ENCODE assay signal across 8 cellular contexts in the genomic region with DNA sequence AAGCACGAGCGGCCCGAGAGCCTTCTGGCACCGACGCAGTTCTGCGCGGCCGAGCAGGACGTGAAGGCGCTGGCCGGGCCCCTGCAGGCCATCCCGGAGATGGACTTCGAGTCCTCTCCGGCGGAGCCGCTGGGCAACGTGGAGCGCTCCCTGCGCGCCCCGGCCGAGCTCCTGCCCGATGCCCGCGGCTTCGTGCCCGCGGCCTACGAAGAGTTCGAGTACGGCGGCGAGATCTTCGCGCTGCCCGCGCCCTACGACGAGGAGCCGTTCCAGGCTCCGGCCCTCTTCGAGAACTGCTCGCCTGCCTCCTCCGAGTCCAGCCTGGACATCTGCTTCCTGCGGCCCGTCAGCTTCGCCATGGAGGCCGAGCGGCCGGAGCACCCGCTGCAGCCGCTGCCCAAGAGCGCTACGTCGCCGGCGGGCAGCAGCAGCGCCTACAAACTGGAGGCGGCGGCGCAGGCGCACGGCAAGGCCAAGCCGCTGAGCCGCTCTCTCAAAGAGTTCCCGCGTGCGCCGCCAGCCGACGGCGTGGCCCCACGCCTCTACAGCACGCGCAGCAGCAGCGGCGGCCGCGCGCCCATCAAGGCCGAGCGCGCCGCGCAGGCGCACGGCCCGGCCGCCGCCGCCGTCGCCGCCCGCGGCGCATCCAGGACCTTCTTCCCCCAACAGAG.
DNase-seq lines count a peak whose midpoint lies in the region; ATAC-seq lines count a peak whose summit lies in the region.

No MANE protein-coding gene starts in this region.

- CTCF ChIA-PET in CD4-positive, alpha-beta memory T cell (lab: Charles Lee; ENCODE audit: partially characterized antibody), result interaction anchor here (1.1 to 2.6 kb wide), 5 partner anchors 10 to 22 kb away, joined by 3 to 14 read pairs (median 3); no protein-coding TSS in a partner anchor

- H3K4me3 ChIP-seq in CD4-positive, alpha-beta memory T cell (ENCODE audit: low read length in 2 of 2), result peak overlapping the region in 1 of 2 donors; percentile 17

- H3K27me3 ChIP-seq in CD4-positive, alpha-beta memory T cell (ENCODE audit: insufficient read depth, low read length), result peaks cover 3% of the 10 kb centered on the region

- no peaks in the 10 kb centered on the region for H3K9me3 ChIP-seq in CD4-positive, alpha-beta memory T cell (ENCODE audit: control insufficient read depth in 1 of 2, low read length in 2 of 2)

- no peaks in the 10 kb centered on the region for H3K36me3 Mint-ChIP-seq in CD4-positive, alpha-beta memory T cell
- no peaks in the 10 kb centered on the region for H3K36me3 Mint-ChIP-seq in dendritic cell treated with granulocyte-macrophage colony-stimulating factor and Interleukin-4, amounts not matched to agents 40 ng/mL and 50 ng/mL, for 4 days (ENCODE audit: low read depth)

- no peak overlapping the region for H3K27ac ChIP-seq in CD4-positive, alpha-beta memory T cell (ENCODE audit: low read depth, low read length)

- H3K4me1 ChIP-seq in CD4-positive, alpha-beta memory T cell (ENCODE audit: insufficient read depth, low read length), result no peaks in the 10 kb centered on the region

- peak; percentile 97 for ATAC-seq in left colon

- peaks cover 0 to 1% (median 0%) of the 10 kb centered on the region in 8 donors for H3K9me3 Mint-ChIP-seq in CD4-positive, alpha-beta memory T cell
- H3K9me3 Mint-ChIP-seq in dendritic cell treated with granulocyte-macrophage colony-stimulating factor and Interleukin-4, amounts not matched to agents 40 ng/mL and 50 ng/mL, for 4 days, result no peaks in the 10 kb centered on the region

- H3K27me3 Mint-ChIP-seq in CD4-positive, alpha-beta memory T cell, result peaks cover 7 to 22% of the 10 kb centered on the region in 2 donors
- peaks cover 30% of the 10 kb centered on the region for H3K27me3 Mint-ChIP-seq in dendritic cell treated with granulocyte-macrophage colony-stimulating factor and Interleukin-4, amounts not matched to agents 40 ng/mL and 50 ng/mL, for 4 days

- H3K27ac Mint-ChIP-seq in CD4-positive, alpha-beta memory T cell, result no peak overlapping the region
- peak overlapping the region; percentile 80 for H3K27ac Mint-ChIP-seq in dendritic cell treated with granulocyte-macrophage colony-stimulating factor and Interleukin-4, amounts not matched to agents 40 ng/mL and 50 ng/mL, for 4 days

- no peaks in the 10 kb centered on the region for H3K36me3 ChIP-seq in CD4-positive, alpha-beta memory T cell (ENCODE audit: insufficient read depth, low read length)

- intact Hi-C loops in CD4-positive, alpha-beta memory T cell (cut with micrococcal nuclease), result no loop called here
- intact Hi-C loops in dendritic cell treated with granulocyte-macrophage colony-stimulating factor and Interleukin-4, amounts not matched to agents 40 ng/mL and 50 ng/mL, for 4 days (cut with micrococcal nuclease), result no loop called here
- intact Hi-C loops in left colon (cut with DNase I, micrococcal nuclease), result no loop called here

- POLR2A ChIA-PET in CD4-positive, alpha-beta memory T cell (lab: Charles Lee; ENCODE audit: partially characterized antibody), result interaction anchor here (1.2 kb wide), 1 partner anchor 160 kb away, joined by 3 read pairs; no protein-coding TSS in a partner anchor

- DNase-seq in CD4-positive, alpha-beta memory T cell, result peak; percentile 60 to 72 (median 67)
- DNase-seq in HCEC 1CT (peak; percentile 37), left colon (peak; percentile 62 to 76), NCI-H1694 (lab: John Stamatoyannopoulos, UW) (no peak), cerebellar nuclear complex (lab: John Stamatoyannopoulos, UW) (no peak)
- DNase-seq in activated CD4-positive, alpha-beta T cell treated with anti-CD3 and anti-CD28 coated beads for 24 hours (ENCODE audit: low read depth in 2 of 2), result peak; percentile 24 to 55
- DNase-seq in stimulated activated CD4-positive, alpha-beta T cell treated with anti-CD3 and anti-CD28 coated beads, Interleukin-2, amount 100 ng/mL, for 24 hours, result peak; percentile 59 to 79

- H3K4me3 Mint-ChIP-seq in CD4-positive, alpha-beta memory T cell, result peak overlapping the region in 7 of 8 donors; percentile 24 to 68 (median 35)
- H3K4me3 Mint-ChIP-seq in dendritic cell treated with granulocyte-macrophage colony-stimulating factor and Interleukin-4, amounts not matched to agents 40 ng/mL and 50 ng/mL, for 4 days, result peak overlapping the region; percentile 73

- peaks cover 0 to 10% (median under 1%) of the 10 kb centered on the region in 4 donors for H3K4me1 Mint-ChIP-seq in CD4-positive, alpha-beta memory T cell
- H3K4me1 Mint-ChIP-seq in dendritic cell treated with granulocyte-macrophage colony-stimulating factor and Interleukin-4, amounts not matched to agents 40 ng/mL and 50 ng/mL, for 4 days (ENCODE audit: low read depth), result peaks cover 23% of the 10 kb centered on the region

Comparison
In these comparisons a context has a peak if more than half of its experiments do, and no peak if none do; other contexts are left out.
1. DNase-seq: peak in CD4-positive, alpha-beta memory T cell (5 of 5), HCEC 1CT (single experiment), activated CD4-positive, alpha-beta T cell treated with anti-CD3 and anti-CD28 coated beads for 24 hours (2 of 2), left colon (2 of 2) and stimulated activated CD4-positive, alpha-beta T cell treated with anti-CD3 and anti-CD28 coated beads, Interleukin-2, amount 100 ng/mL, for 24 hours (2 of 2); none in NCI-H1694 (single experiment) and cerebellar nuclear complex (0 of 2).